ENCODE assay signal across 2 cellular contexts in the genomic region with DNA sequence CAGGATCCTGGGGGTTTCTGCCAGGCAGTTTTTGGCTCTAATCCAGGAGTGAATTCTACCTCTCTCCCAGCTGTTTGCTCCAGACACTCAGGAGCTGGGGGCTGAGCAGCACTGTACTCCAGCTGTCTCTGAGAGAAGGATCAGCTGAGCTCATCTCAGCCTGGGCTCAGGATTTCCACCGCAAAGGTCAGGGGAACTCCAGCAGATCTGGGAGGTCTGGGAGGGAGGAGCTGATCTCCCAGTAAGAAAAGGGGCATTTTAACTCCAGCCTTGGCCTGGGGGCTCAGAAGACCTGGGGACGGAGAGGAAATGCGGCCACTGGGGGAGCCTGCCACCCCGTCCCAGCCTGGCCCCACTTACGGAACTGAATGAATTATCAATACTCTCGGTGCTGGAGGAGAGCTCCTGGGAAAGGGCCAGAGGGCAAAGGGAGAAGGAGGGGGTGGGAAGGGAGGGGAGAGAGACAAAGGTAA.
TF ChIP-seq lines count a peak whose summit lies in the region.

No MANE protein-coding gene starts in this region.

TF ChIP-seq in liver, 16 proteins besides CTCF, POLR2A, EP300 and RAD21:
- TF ChIP-seq FOXA2 (IDR thresholded peaks at IDR 0.05) = no peak
- TF ChIP-seq RXRA (IDR thresholded peaks at IDR 0.05) = peak; percentile 15 to 50
- TF ChIP-seq, protein P1, sequence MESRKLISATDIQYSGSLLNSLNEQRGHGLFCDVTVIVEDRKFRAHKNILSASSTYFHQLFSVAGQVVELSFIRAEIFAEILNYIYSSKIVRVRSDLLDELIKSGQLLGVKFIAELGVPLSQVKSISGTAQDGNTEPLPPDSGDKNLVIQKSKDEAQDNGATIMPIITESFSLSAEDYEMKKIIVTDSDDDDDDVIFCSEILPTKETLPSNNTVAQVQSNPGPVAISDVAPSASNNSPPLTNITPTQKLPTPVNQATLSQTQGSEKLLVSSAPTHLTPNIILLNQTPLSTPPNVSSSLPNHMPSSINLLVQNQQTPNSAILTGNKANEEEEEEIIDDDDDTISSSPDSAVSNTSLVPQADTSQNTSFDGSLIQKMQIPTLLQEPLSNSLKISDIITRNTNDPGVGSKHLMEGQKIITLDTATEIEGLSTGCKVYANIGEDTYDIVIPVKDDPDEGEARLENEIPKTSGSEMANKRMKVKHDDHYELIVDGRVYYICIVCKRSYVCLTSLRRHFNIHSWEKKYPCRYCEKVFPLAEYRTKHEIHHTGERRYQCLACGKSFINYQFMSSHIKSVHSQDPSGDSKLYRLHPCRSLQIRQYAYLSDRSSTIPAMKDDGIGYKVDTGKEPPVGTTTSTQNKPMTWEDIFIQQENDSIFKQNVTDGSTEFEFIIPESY (IDR thresholded peaks at IDR 0.05) = no peak
- TF ChIP-seq, protein P2, sequence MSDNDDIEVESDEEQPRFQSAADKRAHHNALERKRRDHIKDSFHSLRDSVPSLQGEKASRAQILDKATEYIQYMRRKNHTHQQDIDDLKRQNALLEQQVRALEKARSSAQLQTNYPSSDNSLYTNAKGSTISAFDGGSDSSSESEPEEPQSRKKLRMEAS (IDR thresholded peaks at IDR 0.05) = no peak
- TF ChIP-seq FOXA1 (IDR thresholded peaks at IDR 0.05) = no peak
- TF ChIP-seq HNF4A (conservative IDR thresholded peaks at IDR 0.05) = peak; percentile 63 to 71
- no peak for TF ChIP-seq TAF1 (conservative IDR thresholded peaks at IDR 0.05)
- no peak for TF ChIP-seq GABPA (IDR thresholded peaks at IDR 0.05 in 1 of 2, conservative IDR thresholded peaks at IDR 0.05 in 1 of 2)
- no peak for TF ChIP-seq JUND (IDR thresholded peaks at IDR 0.05)
- no peak for TF ChIP-seq HNF4G (IDR thresholded peaks at IDR 0.05)
- TF ChIP-seq, protein P3, sequence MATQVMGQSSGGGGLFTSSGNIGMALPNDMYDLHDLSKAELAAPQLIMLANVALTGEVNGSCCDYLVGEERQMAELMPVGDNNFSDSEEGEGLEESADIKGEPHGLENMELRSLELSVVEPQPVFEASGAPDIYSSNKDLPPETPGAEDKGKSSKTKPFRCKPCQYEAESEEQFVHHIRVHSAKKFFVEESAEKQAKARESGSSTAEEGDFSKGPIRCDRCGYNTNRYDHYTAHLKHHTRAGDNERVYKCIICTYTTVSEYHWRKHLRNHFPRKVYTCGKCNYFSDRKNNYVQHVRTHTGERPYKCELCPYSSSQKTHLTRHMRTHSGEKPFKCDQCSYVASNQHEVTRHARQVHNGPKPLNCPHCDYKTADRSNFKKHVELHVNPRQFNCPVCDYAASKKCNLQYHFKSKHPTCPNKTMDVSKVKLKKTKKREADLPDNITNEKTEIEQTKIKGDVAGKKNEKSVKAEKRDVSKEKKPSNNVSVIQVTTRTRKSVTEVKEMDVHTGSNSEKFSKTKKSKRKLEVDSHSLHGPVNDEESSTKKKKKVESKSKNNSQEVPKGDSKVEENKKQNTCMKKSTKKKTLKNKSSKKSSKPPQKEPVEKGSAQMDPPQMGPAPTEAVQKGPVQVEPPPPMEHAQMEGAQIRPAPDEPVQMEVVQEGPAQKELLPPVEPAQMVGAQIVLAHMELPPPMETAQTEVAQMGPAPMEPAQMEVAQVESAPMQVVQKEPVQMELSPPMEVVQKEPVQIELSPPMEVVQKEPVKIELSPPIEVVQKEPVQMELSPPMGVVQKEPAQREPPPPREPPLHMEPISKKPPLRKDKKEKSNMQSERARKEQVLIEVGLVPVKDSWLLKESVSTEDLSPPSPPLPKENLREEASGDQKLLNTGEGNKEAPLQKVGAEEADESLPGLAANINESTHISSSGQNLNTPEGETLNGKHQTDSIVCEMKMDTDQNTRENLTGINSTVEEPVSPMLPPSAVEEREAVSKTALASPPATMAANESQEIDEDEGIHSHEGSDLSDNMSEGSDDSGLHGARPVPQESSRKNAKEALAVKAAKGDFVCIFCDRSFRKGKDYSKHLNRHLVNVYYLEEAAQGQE (IDR thresholded peaks at IDR 0.05) = no peak
- no peak for TF ChIP-seq YY1 (IDR thresholded peaks at IDR 0.05)
- no peak for TF ChIP-seq EGR1 (IDR thresholded peaks at IDR 0.05; ENCODE audit: low read depth in 2 of 2)
- TF ChIP-seq, protein P4, sequence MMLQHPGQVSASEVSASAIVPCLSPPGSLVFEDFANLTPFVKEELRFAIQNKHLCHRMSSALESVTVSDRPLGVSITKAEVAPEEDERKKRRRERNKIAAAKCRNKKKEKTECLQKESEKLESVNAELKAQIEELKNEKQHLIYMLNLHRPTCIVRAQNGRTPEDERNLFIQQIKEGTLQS (IDR thresholded peaks at IDR 0.05) = no peak
- TF ChIP-seq SP1 (IDR thresholded peaks at IDR 0.05) = peak; percentile 11
- no peak for TF ChIP-seq NR2F2 (IDR thresholded peaks at IDR 0.05)

TF ChIP-seq in HepG2, 621 proteins besides CTCF, POLR2A, EP300 and RAD21:
- TF ChIP-seq, protein P5, sequence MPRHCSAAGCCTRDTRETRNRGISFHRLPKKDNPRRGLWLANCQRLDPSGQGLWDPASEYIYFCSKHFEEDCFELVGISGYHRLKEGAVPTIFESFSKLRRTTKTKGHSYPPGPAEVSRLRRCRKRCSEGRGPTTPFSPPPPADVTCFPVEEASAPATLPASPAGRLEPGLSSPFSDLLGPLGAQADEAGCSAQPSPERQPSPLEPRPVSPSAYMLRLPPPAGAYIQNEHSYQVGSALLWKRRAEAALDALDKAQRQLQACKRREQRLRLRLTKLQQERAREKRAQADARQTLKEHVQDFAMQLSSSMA (CRISPR knock-in tag; IDR thresholded peaks at IDR 0.05) = no peak
- TF ChIP-seq ARNT2 (CRISPR knock-in tag; IDR thresholded peaks at IDR 0.05; ENCODE audit: low read depth) (no peak), KDM2A (CRISPR knock-in tag; IDR thresholded peaks at IDR 0.05; ENCODE audit: borderline replicate concordance, low read depth) (no peak), ZNF256 (CRISPR knock-in tag; conservative IDR thresholded peaks at IDR 0.05) (no peak), ZNF101 (CRISPR knock-in tag; IDR thresholded peaks at IDR 0.05; ENCODE audit: borderline replicate concordance, low read depth) (no peak), TCF7 (IDR thresholded peaks at IDR 0.05; ENCODE audit: low read depth) (no peak), GABPB1 (CRISPR knock-in tag; IDR thresholded peaks at IDR 0.05) (no peak), RNF2 (conservative IDR thresholded peaks at IDR 0.05; ENCODE audit: low read depth) (no peak), ZNF546 (CRISPR knock-in tag; conservative IDR thresholded peaks at IDR 0.05) (no peak), ZNF317 (CRISPR knock-in tag; IDR thresholded peaks at IDR 0.05) (no peak), NFE2 (CRISPR knock-in tag; IDR thresholded peaks at IDR 0.05) (no peak), ZSCAN9 (CRISPR knock-in tag; IDR thresholded peaks at IDR 0.05; ENCODE audit: borderline replicate concordance) (no peak), ZNF816 (CRISPR knock-in tag; IDR thresholded peaks at IDR 0.05; ENCODE audit: borderline replicate concordance) (no peak), JDP2 (CRISPR knock-in tag; IDR thresholded peaks at IDR 0.05; ENCODE audit: borderline replicate concordance) (no peak)
- TF ChIP-seq, protein P6, sequence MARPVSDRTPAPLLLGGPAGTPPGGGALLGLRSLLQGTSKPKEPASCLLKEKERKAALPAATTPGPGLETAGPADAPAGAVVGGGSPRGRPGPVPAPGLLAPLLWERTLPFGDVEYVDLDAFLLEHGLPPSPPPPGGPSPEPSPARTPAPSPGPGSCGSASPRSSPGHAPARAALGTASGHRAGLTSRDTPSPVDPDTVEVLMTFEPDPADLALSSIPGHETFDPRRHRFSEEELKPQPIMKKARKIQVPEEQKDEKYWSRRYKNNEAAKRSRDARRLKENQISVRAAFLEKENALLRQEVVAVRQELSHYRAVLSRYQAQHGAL (CRISPR knock-in tag; IDR thresholded peaks at IDR 0.05; ENCODE audit: not compliant biosample characterization) = no peak
